In genomic region chr20:48657426-48658197, GRCh38 we compare ENCODE assay signal across 8 cellular contexts.
DNase-seq lines count a peak whose midpoint lies in the region; ATAC-seq and TF ChIP-seq lines count a peak whose summit lies in the region.

No MANE protein-coding gene starts in this region.

- peak; percentile 85 for ATAC-seq in WTC11
- no peak for ATAC-seq in GM19455 (IDR thresholded peaks at IDR 0.05; ENCODE audit: unreplicated experiment)

- H3K27ac Mint-ChIP-seq in WTC11, result no peak overlapping the region; the same call in 1 of the 2 replicates

- H3K4me3 Mint-ChIP-seq in WTC11, result no peak overlapping the region

- POLR2A ChIA-PET in WTC11 (lab: Charles Lee), result interaction anchor here (1.0 kb wide), 2 partner anchors 41 to 389 kb away, joined by 3 to 4 read pairs; no protein-coding TSS in a partner anchor

- H3K4me1 Mint-ChIP-seq in WTC11, result 0 out of 2 replicates have a peak, but pooled peaks cover 4% of the 10 kb centered on the region

- peak; percentile 94 for TF ChIP-seq CTCF in WTC11 (IDR thresholded peaks at IDR 0.05)

- no peaks in the 10 kb centered on the region for H3K27me3 Mint-ChIP-seq in WTC11 (ENCODE audit: low read depth)

- in situ Hi-C loops in T47D (cut with HindIII; ENCODE audit: low pct_unique_long_range_greater_than_20kb, low sequenced_read_pairs), result no loop called here

- DNase-seq in SIG-M5 treated with dmso at 0.1 percent for 504 hours (lab: John Stamatoyannopoulos, UW; ENCODE audit: unreplicated experiment) (peak; percentile 91), SIG-M5 (lab: John Stamatoyannopoulos, UW) (no peak), NCI-H2171 treated with DMSO at 0.1 percent for 48 hours (lab: John Stamatoyannopoulos, UW) (peak; percentile 80), WTC11 (ENCODE audit: low spot score) (peak; percentile 65), T47D (ENCODE audit: low read depth in 1 of 2, low spot score in 1 of 2) (peak; percentile 91 to 95), islet precursor cell (peak; percentile 84)
- DNase-seq in stimulated activated CD4-positive, alpha-beta T cell treated with anti-CD3 and anti-CD28 coated beads, Interleukin-1b, Interleukin-23, amount 100 ng/mL, for 48 hours, result peak; percentile 62

- H3K36me3 Mint-ChIP-seq in WTC11, result peaks cover 10% of the 10 kb centered on the region

- peaks cover 12% of the 10 kb centered on the region for H3K9me3 Mint-ChIP-seq in WTC11

- CTCF ChIA-PET in WTC11 (lab: Charles Lee), result interaction anchor here (0.5 to 5.4 kb wide), 97 partner anchors 9 to 763 kb away, joined by 3 to 153 read pairs (median 5); partner anchors contain the start of genes ARFGEF2, CSE1L and PREX1

TF ChIP-seq in WTC11, 78 proteins besides CTCF, POLR2A, EP300 and RAD21:
- TF ChIP-seq NR2C2 (CRISPR knock-in tag; IDR thresholded peaks at IDR 0.05), result no peak
